17 cellular contexts compared by ENCODE assay signal in genomic region chr17:4607261-4607731, GRCh38. TPM values are rescaled to one million over a fixed set of nuclear protein-coding genes. Genes with fewer than 3 reads are reported as not detected.
A peak's percentile ranks its signal among the peaks of the same experiment; 100 is the strongest.
DNase-seq lines count a peak whose midpoint lies in the region; ATAC-seq and TF ChIP-seq lines count a peak whose summit lies in the region.
"Had no signal": no experiment of that assay in that cellular context is flagged by ENCODE, and none has a peak within 500 bp of the region (broad histone marks: within the 10 kb centered on the region; RNA-seq: fewer than 3 reads in every experiment).

No MANE protein-coding gene starts in this region.

- H3K27me3 ChIP-seq in gastroesophageal sphincter (no peaks in the 10 kb centered on the region), thyroid gland (no peaks in the 10 kb centered on the region)

- DNase-seq in SK-N-MC (ENCODE audit: low read depth, low spot score), result no peak
- DNase-seq in thyroid gland, result no peak
- DNase-seq in foreskin melanocyte, result no peak
- no peak for DNase-seq in NCI-H510A treated with DMSO at 0.1 percent for 48 hours (lab: John Stamatoyannopoulos, UW)
- DNase-seq in activated naive CD4-positive, alpha-beta T cell treated with anti-CD3 and anti-CD28 coated beads, Interleukin-2, amount 50 U/mL, for 72 hours (ENCODE audit: low spot score in 2 of 2), result no peak
- DNase-seq: activated CD4-positive, CD25-positive, alpha-beta regulatory T cell treated with anti-CD3 and anti-CD28 coated beads, Interleukin-2, amount 50 U/mL, for 72 hours; NCI-H2081; stimulated activated CD4-positive, alpha-beta T cell treated with anti-CD3 and anti-CD28 coated beads, Interleukin-2, amount 100 ng/mL, for 48 hours had no signal

- ATAC-seq in gastroesophageal sphincter (no peak), HG02884 (IDR thresholded peaks at IDR 0.05; ENCODE audit: unreplicated experiment) (no peak)
- ATAC-seq in activated naive CD4-positive, alpha-beta T cell treated with anti-CD3 and anti-CD28 coated beads, Interleukin-2, amount 50 U/mL, for 72 hours, result no peak

- peaks cover 26% of the 10 kb centered on the region for H3K36me3 Mint-ChIP-seq in nephron (ENCODE audit: low read depth)
- no peaks in the 10 kb centered on the region for H3K36me3 Mint-ChIP-seq in activated naive CD4-positive, alpha-beta T cell treated with anti-CD3 and anti-CD28 coated beads, Interleukin-2, amount 50 U/mL, for 72 hours

- peak overlapping the region; percentile 93 to 97 (median 97) for H3K27ac Mint-ChIP-seq in nephron
- H3K27ac Mint-ChIP-seq in activated naive CD4-positive, alpha-beta T cell treated with anti-CD3 and anti-CD28 coated beads, Interleukin-2, amount 50 U/mL, for 72 hours, result no peak overlapping the region
- H3K27ac Mint-ChIP-seq: stimulated activated naive CD8-positive, alpha-beta T cell treated with anti-CD3 and anti-CD28 coated beads, Interleukin-15, Interleukin-2, amounts not matched to agents 100 ng/mL and 50 ng/mL, for 24 hours had no signal

- intact Hi-C loops in thyroid gland (cut with DNase I), result no loop called here

- TF ChIP-seq EP300 in gastroesophageal sphincter (IDR thresholded peaks at IDR 0.05), result no peak

- peaks cover 79% of the 10 kb centered on the region for H3K4me1 Mint-ChIP-seq in nephron

- no peaks in the 10 kb centered on the region for H3K36me3 ChIP-seq in SK-N-MC (ENCODE audit: insufficient read depth, low read length)
- no peaks in the 10 kb centered on the region for H3K36me3 ChIP-seq in gastroesophageal sphincter
- H3K36me3 ChIP-seq in thyroid gland, result no peaks in the 10 kb centered on the region
- H3K36me3 ChIP-seq: brain microvascular endothelial cell, neutrophil had no signal

- peak overlapping the region; percentile 97 for H3K27ac ChIP-seq in SK-N-MC
- peak overlapping the region in 3 of 4 donors; percentile 69 to 75 (median 74) for H3K27ac ChIP-seq in gastroesophageal sphincter
- peak overlapping the region in 2 of 3 donors; percentile 7 to 57 for H3K27ac ChIP-seq in thyroid gland
- H3K27ac ChIP-seq: brain microvascular endothelial cell, C4-2B, neutrophil had no signal

- no peak for TF ChIP-seq POLR2A in gastroesophageal sphincter (IDR thresholded peaks at IDR 0.05)
- TF ChIP-seq POLR2A in thyroid gland (IDR thresholded peaks at IDR 0.05), result no peak

- WGBS in gastroesophageal sphincter (ENCODE audit: low coverage in 1 of 2), 2 donors, result 47 to 56% methylated on average over 11 to 12 of the region's 25 CpGs
- 77 to 80% methylated on average over 22 to 25 of the region's 25 CpGs for WGBS in thyroid gland, 2 donors

- no peak for TF ChIP-seq CTCF in gastroesophageal sphincter (IDR thresholded peaks at IDR 0.05)
- no peak for TF ChIP-seq CTCF in nephron (IDR thresholded peaks at IDR 0.05; ENCODE audit: unreplicated experiment in 3 of 3)
- TF ChIP-seq CTCF in thyroid gland (IDR thresholded peaks at IDR 0.05), result no peak

- peak overlapping the region; percentile 15 to 47 (median 26) for H3K4me3 Mint-ChIP-seq in nephron
- H3K4me3 Mint-ChIP-seq: stimulated activated naive CD8-positive, alpha-beta T cell treated with anti-CD3 and anti-CD28 coated beads, Interleukin-15, Interleukin-2, amounts not matched to agents 100 ng/mL and 50 ng/mL, for 24 hours had no signal

- peak overlapping the region; percentile 67 for H3K9ac ChIP-seq in SK-N-MC (ENCODE audit: insufficient read length)

- H3K9me3 ChIP-seq in SK-N-MC (ENCODE audit: low read depth, low read length) (no peaks in the 10 kb centered on the region), gastroesophageal sphincter (no peaks in the 10 kb centered on the region), thyroid gland (no peaks in the 10 kb centered on the region)
- H3K9me3 ChIP-seq: neutrophil had no signal

- peaks cover 8% of the 10 kb centered on the region for H3K27me3 Mint-ChIP-seq in nephron (ENCODE audit: low read depth)

- no peaks in the 10 kb centered on the region for H3K9me3 Mint-ChIP-seq in nephron
- no peaks in the 10 kb centered on the region for H3K9me3 Mint-ChIP-seq in activated naive CD4-positive, alpha-beta T cell treated with anti-CD3 and anti-CD28 coated beads, Interleukin-2, amount 50 U/mL, for 72 hours
- H3K9me3 Mint-ChIP-seq: stimulated activated naive CD8-positive, alpha-beta T cell treated with anti-CD3 and anti-CD28 coated beads, Interleukin-15, Interleukin-2, amounts not matched to agents 100 ng/mL and 50 ng/mL, for 24 hours had no signal

- H3K4me1 ChIP-seq in gastroesophageal sphincter, result peaks cover 0 to 47% (median 16%) of the 10 kb centered on the region in 3 donors
- H3K4me1 ChIP-seq in thyroid gland, result peaks cover 4 to 5% of the 10 kb centered on the region in 2 donors

- H3K4me3 ChIP-seq in SK-N-MC (peak overlapping the region; percentile 61), gastroesophageal sphincter (no peak overlapping the region), thyroid gland (replicated peaks in 1 of 3) (no peak overlapping the region)

RNA-seq across cellular contexts. Expression of gene SMTNL2, which starts 23.0 kb away (rescaled TPM):
- total RNA-seq in gastroesophageal sphincter, result 1 to 10 TPM; 2.0 to 5.2 (median 3.7) TPM
- total RNA-seq in thyroid gland, result under 1 TPM; 0.44 to 0.81 (median 0.67) TPM
- total RNA-seq in activated naive CD4-positive, alpha-beta T cell treated with anti-CD3 and anti-CD28 coated beads, Interleukin-2, amount 50 U/mL, for 72 hours, result not detected
- total RNA-seq: LHCN-M2 had no signal

RNA-seq across cellular contexts. Expression of gene ALOX15, which starts 34.2 kb away (rescaled TPM):
- under 1 TPM in 1 of 4 donors, not detected in 3; 0.12 TPM for total RNA-seq in gastroesophageal sphincter
- not detected for total RNA-seq in thyroid gland
- under 1 TPM in 1 of 2 donors, not detected in 1; 0.14 TPM for total RNA-seq in activated naive CD4-positive, alpha-beta T cell treated with anti-CD3 and anti-CD28 coated beads, Interleukin-2, amount 50 U/mL, for 72 hours
- total RNA-seq: fibroblast of lung, LHCN-M2 had no signal

RNA-seq across cellular contexts. Expression of gene GGT6, which starts 46.9 kb away (rescaled TPM):
- total RNA-seq in gastroesophageal sphincter, result 1 to 10 TPM in 1 of 4 donors, under 1 TPM in 2, not detected in 1; 0.27 to 5.9 (median 0.47) TPM
- 1 to 10 TPM in 1 of 4 donors, under 1 TPM in 1, not detected in 2; 0.56 to 1.3 TPM for total RNA-seq in thyroid gland
- not detected for total RNA-seq in activated naive CD4-positive, alpha-beta T cell treated with anti-CD3 and anti-CD28 coated beads, Interleukin-2, amount 50 U/mL, for 72 hours
- total RNA-seq: fibroblast of lung, LHCN-M2 had no signal

RNA-seq across cellular contexts. Expression of gene MYBBP1A, which starts 52.1 kb away (rescaled TPM):
- total RNA-seq in gastroesophageal sphincter (10 to 100 TPM; 19.1 to 46.4 (median 40.9) TPM), thyroid gland (10 to 100 TPM; 23.5 to 50.2 (median 37.6) TPM)
- 10 to 100 TPM; 62.3 to 71.3 TPM for total RNA-seq in activated naive CD4-positive, alpha-beta T cell treated with anti-CD3 and anti-CD28 coated beads, Interleukin-2, amount 50 U/mL, for 72 hours

Comparison
In these comparisons a context has a peak if more than half of its experiments do, and no peak if none do; other contexts are left out.
1. H3K27ac ChIP-seq: peak in every context shown above with its lines; median percentile 97 in SK-N-MC; 74 in gastroesophageal sphincter; 32 in thyroid gland.
2. H3K27ac Mint-ChIP-seq: peak in nephron (3 of 3); none in activated naive CD4-positive, alpha-beta T cell treated with anti-CD3 and anti-CD28 coated beads, Interleukin-2, amount 50 U/mL, for 72 hours (0 of 2).